1 cellular context compared by ENCODE assay signal in genomic region chrX:106769288-106769687, GRCh38. TPM values are rescaled to one million over a fixed set of nuclear protein-coding genes. Genes with fewer than 3 reads are reported as not detected.
"Had no signal": no experiment of that assay in that cellular context is flagged by ENCODE, and none has a peak within 500 bp of the region (broad histone marks: within the 10 kb centered on the region; RNA-seq: fewer than 3 reads in every experiment).

No MANE protein-coding gene starts in this region.

RNA-seq across cellular contexts. Expression of gene RNF128, which starts 42.8 kb away (rescaled TPM):
- total RNA-seq: NCI-H460 had no signal
